In the genomic region with DNA sequence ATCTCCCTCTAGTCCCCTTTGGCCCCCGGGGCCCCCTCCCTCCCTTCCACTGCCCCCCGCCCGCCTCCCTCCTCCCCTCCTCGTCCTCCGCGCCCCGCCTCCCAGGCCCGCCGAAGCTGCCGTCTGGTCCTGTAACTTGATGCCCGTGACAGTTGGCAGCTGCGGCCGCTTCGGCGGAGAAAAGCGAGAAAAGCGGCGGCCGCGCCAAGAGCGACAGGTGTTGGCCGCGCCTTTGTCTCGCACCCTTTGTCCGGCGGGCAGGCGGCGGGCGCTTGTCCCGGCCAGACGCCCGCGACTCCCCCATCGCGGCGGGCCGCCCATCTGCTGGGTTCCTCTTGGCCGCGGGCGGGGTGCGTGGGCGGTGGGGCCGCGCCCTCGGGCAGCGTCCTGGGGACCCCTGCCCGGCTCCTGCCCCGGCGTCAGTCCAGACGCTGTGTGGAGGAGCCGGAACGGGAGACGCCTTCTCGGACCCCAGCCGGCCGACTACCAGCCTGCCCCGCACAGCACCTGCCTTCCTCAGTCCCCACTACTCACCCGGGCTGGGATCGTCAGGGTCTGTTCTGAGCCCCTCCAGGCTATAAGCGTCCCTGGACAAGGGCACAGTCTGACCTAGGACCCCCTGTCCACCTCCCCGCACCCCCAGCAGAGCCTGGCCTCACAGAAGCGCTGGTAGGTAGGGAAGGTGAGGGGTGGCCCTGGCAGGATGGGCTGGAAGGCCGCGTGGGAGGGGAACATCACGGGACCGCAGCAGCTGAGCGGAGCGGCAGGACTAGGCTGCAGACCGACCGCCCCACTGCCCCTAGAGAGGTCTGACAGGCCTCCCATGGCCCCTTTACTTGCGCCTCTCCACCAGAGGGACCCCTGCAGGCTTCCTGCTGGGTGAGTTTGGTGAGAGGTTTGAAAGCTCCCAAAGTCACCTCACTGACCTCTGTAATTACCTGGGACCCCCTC, we compare ENCODE assay signal across 8 cellular contexts. TPM values are rescaled to one million over a fixed set of nuclear protein-coding genes. Genes with fewer than 3 reads are reported as not detected.
DNase-seq lines count a peak whose midpoint lies in the region; ATAC-seq and TF ChIP-seq lines count a peak whose summit lies in the region.

No MANE protein-coding gene starts in this region.

- H3K27ac Mint-ChIP-seq in glutamatergic neuron (ENCODE audit: unreplicated experiment): peak overlapping the region; percentile 99

- peak overlapping the region; percentile 81 for H3K4me3 Mint-ChIP-seq in glutamatergic neuron (ENCODE audit: unreplicated experiment)

- no peak for ATAC-seq in HG03460 (IDR thresholded peaks at IDR 0.05; ENCODE audit: unreplicated experiment)
- ATAC-seq in GM19463 (IDR thresholded peaks at IDR 0.05; ENCODE audit: unreplicated experiment): no peak

- peaks cover 3% of the 10 kb centered on the region for H3K36me3 Mint-ChIP-seq in glutamatergic neuron (ENCODE audit: unreplicated experiment)

- TF ChIP-seq CTCF in glutamatergic neuron (IDR thresholded peaks at IDR 0.05; ENCODE audit: partially characterized antibody, unreplicated experiment): no peak

- H3K9me3 Mint-ChIP-seq in glutamatergic neuron (ENCODE audit: unreplicated experiment): peaks cover 25% of the 10 kb centered on the region

- DNase-seq in ELR (ENCODE audit: low read depth) (peak; percentile 42), NCI-H1092 (lab: John Stamatoyannopoulos, UW) (peak; percentile 86), SK-N-DZ (ENCODE audit: low spot score) (peak; percentile 83), glutamatergic neuron (peak; percentile 94), retina (peak; percentile 91), SKM-1 treated with dmso at 0.1 percent for 144 hours (lab: John Stamatoyannopoulos, UW; ENCODE audit: unreplicated experiment) (no peak)

- peaks cover 40% of the 10 kb centered on the region for H3K4me1 Mint-ChIP-seq in glutamatergic neuron (ENCODE audit: low read depth, unreplicated experiment)

- peaks cover 23% of the 10 kb centered on the region for H3K27me3 Mint-ChIP-seq in glutamatergic neuron (ENCODE audit: unreplicated experiment)

RNA-seq across cellular contexts. Expression of a gene that starts 1.2 kb away (rescaled TPM):
- polyA plus RNA-seq in SK-N-DZ (2014; cell fraction: cytosol; rRNA removed): 218 and 334 TPM in 2 replicates
- 858 and 888 TPM in 2 replicates for polyA plus RNA-seq in SK-N-DZ (2014; cell fraction: nucleus; rRNA removed)
- total RNA-seq in glutamatergic neuron (ENCODE audit: unreplicated experiment): 665 TPM

RNA-seq across cellular contexts. Expression of a gene that starts 37.5 kb away (rescaled TPM):
- 35.3 and 40.2 TPM in 2 replicates for polyA plus RNA-seq in SK-N-DZ (2014; cell fraction: cytosol; rRNA removed)
- 75.5 and 77.4 TPM in 2 replicates for polyA plus RNA-seq in SK-N-DZ (2014; cell fraction: nucleus; rRNA removed)
- total RNA-seq in glutamatergic neuron (ENCODE audit: unreplicated experiment): 61.3 TPM

RNA-seq across cellular contexts. Expression of a gene that starts 47.4 kb away (rescaled TPM):
- 0.90 and 1.0 TPM in 2 replicates for polyA plus RNA-seq in SK-N-DZ (2014; cell fraction: cytosol; rRNA removed)
- polyA plus RNA-seq in SK-N-DZ (2014; cell fraction: nucleus; rRNA removed): 0.71 and 3.6 TPM in 2 replicates
- 3.8 TPM for total RNA-seq in glutamatergic neuron (ENCODE audit: unreplicated experiment)
